ENCODE assay signal across 10 cellular contexts in genomic region chr9:94639996-94640376, GRCh38. TPM values are rescaled to one million over a fixed set of nuclear protein-coding genes. Genes with fewer than 3 reads are reported as not detected.
DNase-seq lines count a peak whose midpoint lies in the region; ATAC-seq and TF ChIP-seq lines count a peak whose summit lies in the region.
"Had no signal": no experiment of that assay in that cellular context is flagged by ENCODE, and none has a peak within 500 bp of the region (broad histone marks: within the 10 kb centered on the region; RNA-seq: fewer than 3 reads in every experiment).

No MANE protein-coding gene starts in this region.

- H3K4me3 Mint-ChIP-seq in endodermal cell (peak overlapping the region; percentile 66), MCF 10A (ENCODE audit: unreplicated experiment) (no peak overlapping the region)
- peak overlapping the region; percentile 97 for H3K4me3 Mint-ChIP-seq in natural killer cell treated with Interleukin-12 subunit alpha and Interleukin-12 subunit beta and Interleukin-15 and Interleukin-18, amount 100 ng/mL, for 72 hours

- peaks cover 86% of the 10 kb centered on the region for H3K27me3 Mint-ChIP-seq in endodermal cell (ENCODE audit: insufficient read depth)
- peaks cover 0 to 2% of the 10 kb centered on the region in 2 donors for H3K27me3 Mint-ChIP-seq in natural killer cell treated with Interleukin-12 subunit alpha and Interleukin-12 subunit beta and Interleukin-15 and Interleukin-18, amount 100 ng/mL, for 72 hours
- peaks cover 12% of the 10 kb centered on the region for H3K27me3 Mint-ChIP-seq in MCF 10A (ENCODE audit: insufficient read depth, unreplicated experiment)

- H3K27me3 ChIP-seq in BLaER1 treated with 17β-estradiol and CSF1 and Interleukin-3, amounts not matched to agents 10 nM and 100 nM = peaks cover 19 to 35% (median 28%) of the 10 kb centered on the region in 11 experiments
- H3K27me3 ChIP-seq in KMS-11 (ENCODE audit: insufficient read depth, low read depth) (peaks cover 17% of the 10 kb centered on the region; the same call in 1 of the 2 replicates), endodermal cell (ENCODE audit: control insufficient read depth, insufficient read depth, low read length, poor library complexity, severe bottlenecking) (peaks cover 67% of the 10 kb centered on the region), prostate gland (replicated peaks; ENCODE audit: insufficient read depth) (no peaks in the 10 kb centered on the region)

- no TSS peak for BruUV-seq in MCF 10A (replicated peaks; lab: Mats Ljungman, UMichigan)

- peaks cover 16 to 48% (median 42%) of the 10 kb centered on the region in 10 experiments for H3K4me1 ChIP-seq in BLaER1 treated with 17β-estradiol and CSF1 and Interleukin-3, amounts not matched to agents 10 nM and 100 nM
- H3K4me1 ChIP-seq in KMS-11 (ENCODE audit: low read depth, poor library complexity, severe bottlenecking) (no peaks in the 10 kb centered on the region), endodermal cell (ENCODE audit: control insufficient read depth, insufficient read depth, low read length) (no peaks in the 10 kb centered on the region), prostate gland (replicated peaks) (no peaks in the 10 kb centered on the region)

- peak overlapping the region in 10 of 11 experiments; percentile 4 to 72 (median 50); a peak in 14 of 22 replicates for H3K27ac ChIP-seq in BLaER1 treated with 17β-estradiol and CSF1 and Interleukin-3, amounts not matched to agents 10 nM and 100 nM
- H3K27ac ChIP-seq in KMS-11 = no peak overlapping the region
- no peak overlapping the region for H3K27ac ChIP-seq in endodermal cell (ENCODE audit: low read depth, low read length)
- no peak overlapping the region for H3K27ac ChIP-seq in prostate gland
- H3K27ac ChIP-seq: epithelial cell of prostate had no signal

- POLR2A ChIA-PET in MCF 10A (lab: Yijun Ruan, JAX) = no interaction called here

- H3K36me3 ChIP-seq in BLaER1 treated with 17β-estradiol and CSF1 and Interleukin-3, amounts not matched to agents 10 nM and 100 nM = no peaks in the 10 kb centered on the region
- H3K36me3 ChIP-seq in KMS-11 (ENCODE audit: insufficient read depth) (no peaks in the 10 kb centered on the region), endodermal cell (ENCODE audit: control insufficient read depth, insufficient read depth, low read length) (no peaks in the 10 kb centered on the region), prostate gland (no peaks in the 10 kb centered on the region)

- H3K9me3 Mint-ChIP-seq in endodermal cell (no peaks in the 10 kb centered on the region), MCF 10A (ENCODE audit: unreplicated experiment) (no peaks in the 10 kb centered on the region)
- no peaks in the 10 kb centered on the region for H3K9me3 Mint-ChIP-seq in natural killer cell treated with Interleukin-12 subunit alpha and Interleukin-12 subunit beta and Interleukin-15 and Interleukin-18, amount 100 ng/mL, for 72 hours

- 18 to 19% methylated on average over 11 to 15 of the region's 15 CpGs for WGBS in endodermal cell (ENCODE audit: insufficient coverage in 1 of 2, insufficient read length in 1 of 2), 2 experiments
- 85% methylated on average over 15 of the region's 15 CpGs for WGBS in prostate gland

- CTCF ChIA-PET in MCF 10A (lab: Yijun Ruan, JAX) = no interaction called here

- H3K4me1 Mint-ChIP-seq in endodermal cell = peaks cover 15% of the 10 kb centered on the region
- H3K4me1 Mint-ChIP-seq in natural killer cell treated with Interleukin-12 subunit alpha and Interleukin-12 subunit beta and Interleukin-15 and Interleukin-18, amount 100 ng/mL, for 72 hours (ENCODE audit: low read depth in 2 of 2) = peaks cover 17 to 25% of the 10 kb centered on the region in 2 donors
- peaks cover 8% of the 10 kb centered on the region for H3K4me1 Mint-ChIP-seq in MCF 10A (ENCODE audit: insufficient read depth, unreplicated experiment)

- H2AFZ ChIP-seq in KMS-11 (ENCODE audit: low read depth) = peak overlapping the region; percentile 52

- intact Hi-C loops in prostate gland (cut with DNase I) = no loop called here
- intact Hi-C loops in MCF 10A (cut with micrococcal nuclease) = no loop called here

- H3K9ac ChIP-seq in BLaER1 treated with 17β-estradiol and CSF1 and Interleukin-3, amounts not matched to agents 10 nM and 100 nM = peak overlapping the region in 9 of 11 experiments; percentile 43 to 72 (median 64); a peak in 14 of 22 replicates
- H3K9ac ChIP-seq in KMS-11 (no peak overlapping the region), endodermal cell (ENCODE audit: extremely low read depth, low read length, poor library complexity, severe bottlenecking) (no peak overlapping the region)

- ATAC-seq in natural killer cell treated with Interleukin-12 subunit alpha and Interleukin-12 subunit beta and Interleukin-15 and Interleukin-18, amount 100 ng/mL, for 72 hours = peak in 1 of 2 donors; percentile 8

- DNase-seq in endodermal cell (peak; percentile 89), HPDE6-E6E7 (ENCODE audit: extremely low spot score) (no peak), HuH-7 (ENCODE audit: low spot score) (no peak), prostate gland (ENCODE audit: low spot score) (no peak), MCF 10A (ENCODE audit: unreplicated experiment) (no peak)
- no peak for DNase-seq in natural killer cell treated with Interleukin-12 subunit alpha and Interleukin-12 subunit beta and Interleukin-15 and Interleukin-18, amount 100 ng/mL, for 72 hours (ENCODE audit: low spot score)

- peak overlapping the region; percentile 75 to 98 (median 89) for H3K4me2 ChIP-seq in BLaER1 treated with 17β-estradiol and CSF1 and Interleukin-3, amounts not matched to agents 10 nM and 100 nM
- no peak overlapping the region for H3K4me2 ChIP-seq in KMS-11

- no peak for TF ChIP-seq CTCF in KMS-11 (conservative IDR thresholded peaks at IDR 0.05; ENCODE audit: low read depth, low read length)
- TF ChIP-seq CTCF in endodermal cell (conservative IDR thresholded peaks at IDR 0.05) = no peak
- no peak for TF ChIP-seq CTCF in prostate gland (IDR thresholded peaks at IDR 0.05)
- no peak for TF ChIP-seq CTCF in MCF 10A (IDR thresholded peaks at IDR 0.05; ENCODE audit: unreplicated experiment)

- H3K9me3 ChIP-seq in BLaER1 treated with 17β-estradiol and CSF1 and Interleukin-3, amounts not matched to agents 10 nM and 100 nM (replicated peaks in 1 of 11) = peaks cover 0 to 10% (median 8%) of the 10 kb centered on the region in 11 experiments; a peak in 12 of 22 replicates
- no peaks in the 10 kb centered on the region for H3K9me3 ChIP-seq in endodermal cell (ENCODE audit: control insufficient read depth, low read length)
- H3K9me3 ChIP-seq in prostate gland = no peaks in the 10 kb centered on the region

- H3K36me3 Mint-ChIP-seq in endodermal cell (ENCODE audit: low read depth) (no peaks in the 10 kb centered on the region), MCF 10A (ENCODE audit: insufficient read depth, unreplicated experiment) (no peaks in the 10 kb centered on the region)
- no peaks in the 10 kb centered on the region for H3K36me3 Mint-ChIP-seq in natural killer cell treated with Interleukin-12 subunit alpha and Interleukin-12 subunit beta and Interleukin-15 and Interleukin-18, amount 100 ng/mL, for 72 hours

- H4K20me1 ChIP-seq in BLaER1 treated with 17β-estradiol and CSF1 and Interleukin-3, amounts not matched to agents 10 nM and 100 nM = no peaks in the 10 kb centered on the region
- no peaks in the 10 kb centered on the region for H4K20me1 ChIP-seq in KMS-11 (ENCODE audit: insufficient read depth)

- no peaks in the 10 kb centered on the region for H3K79me2 ChIP-seq in KMS-11 (ENCODE audit: insufficient read depth, low read depth)

- H3K27ac Mint-ChIP-seq in endodermal cell (no peak overlapping the region), MCF 10A (ENCODE audit: low read depth, unreplicated experiment) (no peak overlapping the region)
- peak overlapping the region; percentile 80 to 89 for H3K27ac Mint-ChIP-seq in natural killer cell treated with Interleukin-12 subunit alpha and Interleukin-12 subunit beta and Interleukin-15 and Interleukin-18, amount 100 ng/mL, for 72 hours

- TF ChIP-seq POLR2A in prostate gland (IDR thresholded peaks at IDR 0.05) = no peak

- peak overlapping the region in 9 of 10 experiments; percentile 51 to 75 (median 61); a peak in 14 of 20 replicates for H3K4me3 ChIP-seq in BLaER1 treated with 17β-estradiol and CSF1 and Interleukin-3, amounts not matched to agents 10 nM and 100 nM
- H3K4me3 ChIP-seq in KMS-11 (IDR thresholded peaks at IDR 0.05; ENCODE audit: insufficient read depth, low read depth, low read length) = no peak overlapping the region
- H3K4me3 ChIP-seq in endodermal cell (ENCODE audit: low read length) = peak overlapping the region; percentile 73
- peak overlapping the region in 1 of 2 donors; percentile 50 for H3K4me3 ChIP-seq in prostate gland

RNA-seq across cellular contexts. Expression of gene FBP1, which starts 0.7 kb away (rescaled TPM):
- total RNA-seq in endodermal cell = 1 to 10 TPM in 1 of 2 donors, under 1 TPM in 1; 0.95 to 1.0 TPM
- 0.28 TPM for polyA plus RNA-seq in endodermal cell (2013, experiment 1 of 2)
- polyA plus RNA-seq in endodermal cell (2013, experiment 2 of 2) = 0.21 TPM
- total RNA-seq in natural killer cell treated with Interleukin-12 subunit alpha and Interleukin-12 subunit beta and Interleukin-15 and Interleukin-18, amount 100 ng/mL, for 72 hours = 1 to 10 TPM; 1.4 to 4.9 TPM
- total RNA-seq in prostate gland = 10 to 100 TPM; 19.5 to 41.4 TPM
- total RNA-seq in MCF 10A (2022) = not detected in 2 replicates

RNA-seq across cellular contexts. Expression of gene FBP2, which starts 46.4 kb away (rescaled TPM):
- total RNA-seq in endodermal cell (not detected), prostate gland (1 to 10 TPM in 1 of 2 donors, not detected in 1; 2.0 TPM), MCF 10A (2022) (not detected in 2 replicates)
- not detected for polyA plus RNA-seq in endodermal cell (2013, experiment 1 of 2)
- 0.21 TPM for polyA plus RNA-seq in endodermal cell (2013, experiment 2 of 2)
- not detected for total RNA-seq in natural killer cell treated with Interleukin-12 subunit alpha and Interleukin-12 subunit beta and Interleukin-15 and Interleukin-18, amount 100 ng/mL, for 72 hours
- total RNA-seq: M059J had no signal

Comparison
In these comparisons a context has a peak if more than half of its experiments do, and no peak if none do; other contexts are left out.
1. H3K27ac ChIP-seq: peak in BLaER1 treated with 17β-estradiol and CSF1 and Interleukin-3, amounts not matched to agents 10 nM and 100 nM (10 of 11); none in KMS-11 (single experiment), endodermal cell (single experiment) and prostate gland (0 of 2).
2. H3K9ac ChIP-seq: peak in BLaER1 treated with 17β-estradiol and CSF1 and Interleukin-3, amounts not matched to agents 10 nM and 100 nM (9 of 11); none in KMS-11 (single experiment) and endodermal cell (single experiment).
3. H3K27ac Mint-ChIP-seq: peak in natural killer cell treated with Interleukin-12 subunit alpha and Interleukin-12 subunit beta and Interleukin-15 and Interleukin-18, amount 100 ng/mL, for 72 hours (2 of 2); none in endodermal cell (single experiment) and MCF 10A (single experiment).